1 cellular context compared by ENCODE assay signal in the genomic region with DNA sequence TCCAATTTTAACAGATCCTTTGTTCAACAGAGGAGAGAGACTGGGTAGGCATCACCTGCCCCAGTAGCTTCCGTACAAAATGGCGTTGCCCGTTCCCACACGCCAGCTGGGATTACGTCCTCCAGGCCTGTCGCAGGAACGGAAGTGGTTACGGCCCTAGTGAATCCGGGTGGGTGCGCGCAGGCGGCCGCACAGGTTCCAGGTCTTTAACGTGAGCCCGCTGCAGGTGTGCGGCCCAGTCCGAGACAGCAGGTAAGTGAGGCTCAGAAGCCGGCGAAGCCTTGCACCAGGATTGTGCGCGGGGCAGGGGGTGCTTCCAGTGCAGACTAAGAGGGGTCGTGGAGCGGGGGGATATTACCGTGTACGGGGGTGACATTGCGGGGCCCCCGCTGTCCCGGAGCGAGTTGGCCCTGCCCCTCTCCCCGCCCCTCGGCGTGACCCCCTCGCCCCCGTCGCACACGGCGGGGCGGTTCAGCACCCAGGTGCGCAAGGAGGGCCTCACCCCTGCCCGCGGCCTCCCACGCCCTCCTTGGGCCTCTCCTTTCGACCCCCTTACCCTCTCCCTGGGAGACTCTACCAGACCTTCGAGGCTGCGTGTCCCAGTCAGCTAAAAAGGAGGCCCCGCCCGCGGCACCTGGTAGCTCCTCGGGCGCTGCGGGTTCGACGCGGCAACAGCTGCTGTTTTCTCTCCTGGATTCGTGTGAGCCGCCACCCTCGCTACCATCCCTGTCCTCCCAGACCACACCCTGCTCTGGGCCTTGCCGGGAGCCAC.
A peak's percentile ranks its signal among the peaks of the same experiment; 100 is the strongest.
TF ChIP-seq lines count a peak whose summit lies in the region.

A gene with protein sequence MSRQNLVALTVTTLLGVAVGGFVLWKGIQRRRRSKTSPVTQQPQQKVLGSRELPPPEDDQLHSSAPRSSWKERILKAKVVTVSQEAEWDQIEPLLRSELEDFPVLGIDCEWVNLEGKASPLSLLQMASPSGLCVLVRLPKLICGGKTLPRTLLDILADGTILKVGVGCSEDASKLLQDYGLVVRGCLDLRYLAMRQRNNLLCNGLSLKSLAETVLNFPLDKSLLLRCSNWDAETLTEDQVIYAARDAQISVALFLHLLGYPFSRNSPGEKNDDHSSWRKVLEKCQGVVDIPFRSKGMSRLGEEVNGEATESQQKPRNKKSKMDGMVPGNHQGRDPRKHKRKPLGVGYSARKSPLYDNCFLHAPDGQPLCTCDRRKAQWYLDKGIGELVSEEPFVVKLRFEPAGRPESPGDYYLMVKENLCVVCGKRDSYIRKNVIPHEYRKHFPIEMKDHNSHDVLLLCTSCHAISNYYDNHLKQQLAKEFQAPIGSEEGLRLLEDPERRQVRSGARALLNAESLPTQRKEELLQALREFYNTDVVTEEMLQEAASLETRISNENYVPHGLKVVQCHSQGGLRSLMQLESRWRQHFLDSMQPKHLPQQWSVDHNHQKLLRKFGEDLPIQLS (plus strand): TSS at position 159 of the 772 bp plus-strand sequence. CDS start 17,973 bp downstream, outside the sequence.

TF ChIP-seq in HEK293, 187 proteins besides CTCF, POLR2A, EP300 and RAD21 (continued from another document and continues in another):
- TF ChIP-seq, protein P1, sequence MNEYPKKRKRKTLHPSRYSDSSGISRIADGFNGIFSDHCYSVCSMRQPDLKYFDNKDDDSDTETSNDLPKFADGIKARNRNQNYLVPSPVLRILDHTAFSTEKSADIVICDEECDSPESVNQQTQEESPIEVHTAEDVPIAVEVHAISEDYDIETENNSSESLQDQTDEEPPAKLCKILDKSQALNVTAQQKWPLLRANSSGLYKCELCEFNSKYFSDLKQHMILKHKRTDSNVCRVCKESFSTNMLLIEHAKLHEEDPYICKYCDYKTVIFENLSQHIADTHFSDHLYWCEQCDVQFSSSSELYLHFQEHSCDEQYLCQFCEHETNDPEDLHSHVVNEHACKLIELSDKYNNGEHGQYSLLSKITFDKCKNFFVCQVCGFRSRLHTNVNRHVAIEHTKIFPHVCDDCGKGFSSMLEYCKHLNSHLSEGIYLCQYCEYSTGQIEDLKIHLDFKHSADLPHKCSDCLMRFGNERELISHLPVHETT (tag by site-specific recombination; IDR thresholded peaks at IDR 0.05), result peak; percentile 74
- TF ChIP-seq KLF8 (tag by site-specific recombination; IDR thresholded peaks at IDR 0.05), result peak; percentile 88
- peak; percentile 53; the same call in 1 of the 2 replicates for TF ChIP-seq ZNF121 (tag by site-specific recombination; IDR thresholded peaks at IDR 0.05)
- TF ChIP-seq ZNF423 (tag by site-specific recombination; IDR thresholded peaks at IDR 0.05), result no peak
- TF ChIP-seq, protein P2, sequence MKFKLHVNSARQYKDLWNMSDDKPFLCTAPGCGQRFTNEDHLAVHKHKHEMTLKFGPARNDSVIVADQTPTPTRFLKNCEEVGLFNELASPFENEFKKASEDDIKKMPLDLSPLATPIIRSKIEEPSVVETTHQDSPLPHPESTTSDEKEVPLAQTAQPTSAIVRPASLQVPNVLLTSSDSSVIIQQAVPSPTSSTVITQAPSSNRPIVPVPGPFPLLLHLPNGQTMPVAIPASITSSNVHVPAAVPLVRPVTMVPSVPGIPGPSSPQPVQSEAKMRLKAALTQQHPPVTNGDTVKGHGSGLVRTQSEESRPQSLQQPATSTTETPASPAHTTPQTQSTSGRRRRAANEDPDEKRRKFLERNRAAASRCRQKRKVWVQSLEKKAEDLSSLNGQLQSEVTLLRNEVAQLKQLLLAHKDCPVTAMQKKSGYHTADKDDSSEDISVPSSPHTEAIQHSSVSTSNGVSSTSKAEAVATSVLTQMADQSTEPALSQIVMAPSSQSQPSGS (tag by site-specific recombination; IDR thresholded peaks at IDR 0.05; ENCODE audit: low read depth), result peak; percentile 82
- no peak for TF ChIP-seq ZNF747 (tag by site-specific recombination; IDR thresholded peaks at IDR 0.05)
- TF ChIP-seq, protein P3, sequence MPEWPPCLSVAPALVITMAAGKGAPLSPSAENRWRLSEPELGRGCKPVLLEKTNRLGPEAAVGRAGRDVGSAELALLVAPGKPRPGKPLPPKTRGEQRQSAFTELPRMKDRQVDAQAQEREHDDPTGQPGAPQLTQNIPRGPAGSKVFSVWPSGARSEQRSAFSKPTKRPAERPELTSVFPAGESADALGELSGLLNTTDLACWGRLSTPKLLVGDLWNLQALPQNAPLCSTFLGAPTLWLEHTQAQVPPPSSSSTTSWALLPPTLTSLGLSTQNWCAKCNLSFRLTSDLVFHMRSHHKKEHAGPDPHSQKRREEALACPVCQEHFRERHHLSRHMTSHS (tag by site-specific recombination; IDR thresholded peaks at IDR 0.05), result no peak
- no peak for TF ChIP-seq ZNF416 (tag by site-specific recombination; IDR thresholded peaks at IDR 0.05)
- TF ChIP-seq YY1 (tag by site-specific recombination; IDR thresholded peaks at IDR 0.05), result peak; percentile 90
- TF ChIP-seq ZNF558 (tag by site-specific recombination; IDR thresholded peaks at IDR 0.05), result no peak
- peak; percentile 65 for TF ChIP-seq ZNF341 (tag by site-specific recombination; IDR thresholded peaks at IDR 0.05; ENCODE audit: low read depth)
- TF ChIP-seq, protein P4, sequence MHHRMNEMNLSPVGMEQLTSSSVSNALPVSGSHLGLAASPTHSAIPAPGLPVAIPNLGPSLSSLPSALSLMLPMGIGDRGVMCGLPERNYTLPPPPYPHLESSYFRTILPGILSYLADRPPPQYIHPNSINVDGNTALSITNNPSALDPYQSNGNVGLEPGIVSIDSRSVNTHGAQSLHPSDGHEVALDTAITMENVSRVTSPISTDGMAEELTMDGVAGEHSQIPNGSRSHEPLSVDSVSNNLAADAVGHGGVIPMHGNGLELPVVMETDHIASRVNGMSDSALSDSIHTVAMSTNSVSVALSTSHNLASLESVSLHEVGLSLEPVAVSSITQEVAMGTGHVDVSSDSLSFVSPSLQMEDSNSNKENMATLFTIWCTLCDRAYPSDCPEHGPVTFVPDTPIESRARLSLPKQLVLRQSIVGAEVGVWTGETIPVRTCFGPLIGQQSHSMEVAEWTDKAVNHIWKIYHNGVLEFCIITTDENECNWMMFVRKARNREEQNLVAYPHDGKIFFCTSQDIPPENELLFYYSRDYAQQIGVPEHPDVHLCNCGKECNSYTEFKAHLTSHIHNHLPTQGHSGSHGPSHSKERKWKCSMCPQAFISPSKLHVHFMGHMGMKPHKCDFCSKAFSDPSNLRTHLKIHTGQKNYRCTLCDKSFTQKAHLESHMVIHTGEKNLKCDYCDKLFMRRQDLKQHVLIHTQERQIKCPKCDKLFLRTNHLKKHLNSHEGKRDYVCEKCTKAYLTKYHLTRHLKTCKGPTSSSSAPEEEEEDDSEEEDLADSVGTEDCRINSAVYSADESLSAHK (tag by site-specific recombination; IDR thresholded peaks at IDR 0.05), result peak; percentile 63; the same call in 1 of the 2 replicates
- peak; percentile 64 for TF ChIP-seq BCL11B (tag by site-specific recombination; IDR thresholded peaks at IDR 0.05; ENCODE audit: low read depth)
- no peak for TF ChIP-seq SETDB1 (IDR thresholded peaks at IDR 0.05; ENCODE audit: insufficient read length, low read length)
- no peak for TF ChIP-seq ZNF426 (tag by site-specific recombination; IDR thresholded peaks at IDR 0.05)
- 0 out of 2 replicates have a peak, but pooled peaks have one; percentile 9 for TF ChIP-seq WT1 (tag by site-specific recombination; IDR thresholded peaks at IDR 0.05)
- no peak for TF ChIP-seq ZNF48 (tag by site-specific recombination; IDR thresholded peaks at IDR 0.05)
- TF ChIP-seq, protein P5, sequence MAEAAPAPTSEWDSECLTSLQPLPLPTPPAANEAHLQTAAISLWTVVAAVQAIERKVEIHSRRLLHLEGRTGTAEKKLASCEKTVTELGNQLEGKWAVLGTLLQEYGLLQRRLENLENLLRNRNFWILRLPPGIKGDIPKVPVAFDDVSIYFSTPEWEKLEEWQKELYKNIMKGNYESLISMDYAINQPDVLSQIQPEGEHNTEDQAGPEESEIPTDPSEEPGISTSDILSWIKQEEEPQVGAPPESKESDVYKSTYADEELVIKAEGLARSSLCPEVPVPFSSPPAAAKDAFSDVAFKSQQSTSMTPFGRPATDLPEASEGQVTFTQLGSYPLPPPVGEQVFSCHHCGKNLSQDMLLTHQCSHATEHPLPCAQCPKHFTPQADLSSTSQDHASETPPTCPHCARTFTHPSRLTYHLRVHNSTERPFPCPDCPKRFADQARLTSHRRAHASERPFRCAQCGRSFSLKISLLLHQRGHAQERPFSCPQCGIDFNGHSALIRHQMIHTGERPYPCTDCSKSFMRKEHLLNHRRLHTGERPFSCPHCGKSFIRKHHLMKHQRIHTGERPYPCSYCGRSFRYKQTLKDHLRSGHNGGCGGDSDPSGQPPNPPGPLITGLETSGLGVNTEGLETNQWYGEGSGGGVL (tag by site-specific recombination; IDR thresholded peaks at IDR 0.05), result peak; percentile 55
- no peak for TF ChIP-seq MYNN (tag by site-specific recombination; IDR thresholded peaks at IDR 0.05; ENCODE audit: borderline replicate concordance)
- TF ChIP-seq ZBTB1 (tag by site-specific recombination; IDR thresholded peaks at IDR 0.05), result 0 out of 2 replicates have a peak, but pooled peaks have one; percentile 13
- TF ChIP-seq, protein P6, sequence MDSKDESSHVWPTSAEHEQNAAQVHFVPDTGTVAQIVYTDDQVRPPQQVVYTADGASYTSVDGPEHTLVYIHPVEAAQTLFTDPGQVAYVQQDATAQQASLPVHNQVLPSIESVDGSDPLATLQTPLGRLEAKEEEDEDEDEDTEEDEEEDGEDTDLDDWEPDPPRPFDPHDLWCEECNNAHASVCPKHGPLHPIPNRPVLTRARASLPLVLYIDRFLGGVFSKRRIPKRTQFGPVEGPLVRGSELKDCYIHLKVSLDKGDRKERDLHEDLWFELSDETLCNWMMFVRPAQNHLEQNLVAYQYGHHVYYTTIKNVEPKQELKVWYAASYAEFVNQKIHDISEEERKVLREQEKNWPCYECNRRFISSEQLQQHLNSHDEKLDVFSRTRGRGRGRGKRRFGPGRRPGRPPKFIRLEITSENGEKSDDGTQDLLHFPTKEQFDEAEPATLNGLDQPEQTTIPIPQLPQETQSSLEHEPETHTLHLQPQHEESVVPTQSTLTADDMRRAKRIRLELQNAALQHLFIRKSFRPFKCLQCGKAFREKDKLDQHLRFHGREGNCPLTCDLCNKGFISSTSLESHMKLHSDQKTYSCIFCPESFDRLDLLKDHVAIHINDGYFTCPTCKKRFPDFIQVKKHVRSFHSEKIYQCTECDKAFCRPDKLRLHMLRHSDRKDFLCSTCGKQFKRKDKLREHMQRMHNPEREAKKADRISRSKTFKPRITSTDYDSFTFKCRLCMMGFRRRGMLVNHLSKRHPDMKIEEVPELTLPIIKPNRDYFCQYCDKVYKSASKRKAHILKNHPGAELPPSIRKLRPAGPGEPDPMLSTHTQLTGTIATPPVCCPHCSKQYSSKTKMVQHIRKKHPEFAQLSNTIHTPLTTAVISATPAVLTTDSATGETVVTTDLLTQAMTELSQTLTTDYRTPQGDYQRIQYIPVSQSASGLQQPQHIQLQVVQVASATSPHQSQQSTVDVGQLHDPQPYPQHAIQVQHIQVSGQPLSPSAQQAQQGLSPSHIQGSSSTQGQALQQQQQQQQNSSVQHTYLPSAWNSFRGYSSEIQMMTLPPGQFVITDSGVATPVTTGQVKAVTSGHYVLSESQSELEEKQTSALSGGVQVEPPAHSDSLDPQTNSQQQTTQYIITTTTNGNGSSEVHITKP (tag by site-specific recombination; IDR thresholded peaks at IDR 0.05), result peak; percentile 96
- TF ChIP-seq, protein P7, sequence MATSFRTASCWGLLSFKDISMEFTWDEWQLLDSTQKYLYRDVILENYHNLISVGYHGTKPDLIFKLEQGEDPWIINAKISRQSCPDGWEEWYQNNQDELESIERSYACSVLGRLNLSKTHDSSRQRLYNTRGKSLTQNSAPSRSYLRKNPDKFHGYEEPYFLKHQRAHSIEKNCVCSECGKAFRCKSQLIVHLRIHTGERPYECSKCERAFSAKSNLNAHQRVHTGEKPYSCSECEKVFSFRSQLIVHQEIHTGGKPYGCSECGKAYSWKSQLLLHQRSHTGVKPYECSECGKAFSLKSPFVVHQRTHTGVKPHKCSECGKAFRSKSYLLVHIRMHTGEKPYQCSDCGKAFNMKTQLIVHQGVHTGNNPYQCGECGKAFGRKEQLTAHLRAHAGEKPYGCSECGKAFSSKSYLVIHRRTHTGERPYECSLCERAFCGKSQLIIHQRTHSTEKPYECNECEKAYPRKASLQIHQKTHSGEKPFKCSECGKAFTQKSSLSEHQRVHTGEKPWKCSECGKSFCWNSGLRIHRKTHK (tag by site-specific recombination; IDR thresholded peaks at IDR 0.05), result no peak
- TF ChIP-seq, protein P8, sequence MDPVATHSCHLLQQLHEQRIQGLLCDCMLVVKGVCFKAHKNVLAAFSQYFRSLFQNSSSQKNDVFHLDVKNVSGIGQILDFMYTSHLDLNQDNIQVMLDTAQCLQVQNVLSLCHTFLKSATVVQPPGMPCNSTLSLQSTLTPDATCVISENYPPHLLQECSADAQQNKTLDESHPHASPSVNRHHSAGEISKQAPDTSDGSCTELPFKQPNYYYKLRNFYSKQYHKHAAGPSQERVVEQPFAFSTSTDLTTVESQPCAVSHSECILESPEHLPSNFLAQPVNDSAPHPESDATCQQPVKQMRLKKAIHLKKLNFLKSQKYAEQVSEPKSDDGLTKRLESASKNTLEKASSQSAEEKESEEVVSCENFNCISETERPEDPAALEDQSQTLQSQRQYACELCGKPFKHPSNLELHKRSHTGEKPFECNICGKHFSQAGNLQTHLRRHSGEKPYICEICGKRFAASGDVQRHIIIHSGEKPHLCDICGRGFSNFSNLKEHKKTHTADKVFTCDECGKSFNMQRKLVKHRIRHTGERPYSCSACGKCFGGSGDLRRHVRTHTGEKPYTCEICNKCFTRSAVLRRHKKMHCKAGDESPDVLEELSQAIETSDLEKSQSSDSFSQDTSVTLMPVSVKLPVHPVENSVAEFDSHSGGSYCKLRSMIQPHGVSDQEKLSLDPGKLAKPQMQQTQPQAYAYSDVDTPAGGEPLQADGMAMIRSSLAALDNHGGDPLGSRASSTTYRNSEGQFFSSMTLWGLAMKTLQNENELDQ (tag by site-specific recombination; IDR thresholded peaks at IDR 0.05; ENCODE audit: low read depth), result no peak
